ENCODE assay signal across 11 cellular contexts in genomic region chr10:29588640-29589421, GRCh38. TPM values are rescaled to one million over a fixed set of nuclear protein-coding genes. Genes with fewer than 3 reads are reported as not detected.
DNase-seq lines count a peak whose midpoint lies in the region; ATAC-seq and TF ChIP-seq lines count a peak whose summit lies in the region.
"Had no signal": no experiment of that assay in that cellular context is flagged by ENCODE, and none has a peak within 500 bp of the region (broad histone marks: within the 10 kb centered on the region; RNA-seq: fewer than 3 reads in every experiment).

No MANE protein-coding gene starts in this region.

- H2AFZ ChIP-seq in GM23338 = no peak overlapping the region

- DNase-seq in GM23338 (ENCODE audit: low spot score) = peak; percentile 59
- no peak for DNase-seq in ascending aorta (ENCODE audit: low spot score in 2 of 2)
- no peak for DNase-seq in heart right ventricle
- DNase-seq in gastrocnemius medialis = peak; percentile 66 to 91
- no peak for DNase-seq in left lung
- no peak for DNase-seq in mesenteric fat pad (ENCODE audit: low spot score)
- no peak for DNase-seq in activated CD4-positive, alpha-beta T cell treated with anti-CD3 and anti-CD28 coated beads, Interleukin-2, amount 50 U/mL, for 1 hour
- DNase-seq: anterior cingulate cortex, left cardiac atrium, MM.1S had no signal

- H3K9me3 ChIP-seq in ascending aorta = no peaks in the 10 kb centered on the region
- no peaks in the 10 kb centered on the region for H3K9me3 ChIP-seq in heart right ventricle
- no peaks in the 10 kb centered on the region for H3K9me3 ChIP-seq in gastrocnemius medialis
- no peaks in the 10 kb centered on the region for H3K9me3 ChIP-seq in left lung

- H3K36me3 ChIP-seq in GM23338 (ENCODE audit: insufficient read depth) (no peaks in the 10 kb centered on the region), ascending aorta (peaks cover 0 to 4% of the 10 kb centered on the region in 2 donors), heart right ventricle (peaks cover 0 to 3% (median 0%) of the 10 kb centered on the region in 9 donors), gastrocnemius medialis (no peaks in the 10 kb centered on the region), left lung (peaks cover 0 to 3% of the 10 kb centered on the region in 2 donors)

- H3K4me1 Mint-ChIP-seq in GM23338 = peaks cover 55% of the 10 kb centered on the region

- H3K27ac ChIP-seq in GM23338 (ENCODE audit: low read depth) = peak overlapping the region; percentile 71
- H3K27ac ChIP-seq in ascending aorta = peak overlapping the region; percentile 24 to 74
- H3K27ac ChIP-seq in heart right ventricle = peak overlapping the region; percentile 35 to 84 (median 64)
- peak overlapping the region; percentile 95 to 96 (median 96) for H3K27ac ChIP-seq in gastrocnemius medialis
- peak overlapping the region in 1 of 2 donors; percentile 75 for H3K27ac ChIP-seq in left lung

- WGBS in heart right ventricle, 2 donors = 34 to 52% methylated on average over 14 of the region's 14 CpGs

- no peaks in the 10 kb centered on the region for H4K20me1 ChIP-seq in GM23338 (replicated peaks; ENCODE audit: insufficient read depth)

- H3K4me2 ChIP-seq in GM23338 = peak overlapping the region; percentile 66

- in situ Hi-C loops in gastrocnemius medialis (cut with MboI; ENCODE audit: low sequenced_read_pairs in 4 of 4) = no loop called here

- no peaks in the 10 kb centered on the region for H3K27me3 ChIP-seq in GM23338 (ENCODE audit: insufficient read depth)
- H3K27me3 ChIP-seq in ascending aorta = no peaks in the 10 kb centered on the region
- no peaks in the 10 kb centered on the region for H3K27me3 ChIP-seq in heart right ventricle
- H3K27me3 ChIP-seq in gastrocnemius medialis = no peaks in the 10 kb centered on the region
- H3K27me3 ChIP-seq in left lung = no peaks in the 10 kb centered on the region

- intact Hi-C loops in ascending aorta (cut with DNase I) (no loop called here), heart right ventricle (cut with DNase I) (loop anchor here in 2 of 10 donors (10.0 kb wide), 2 partner anchors 54 to 64 kb away; no protein-coding TSS in a partner anchor), gastrocnemius medialis (cut with DNase I; ENCODE audit: low total_unique reads) (no loop called here), left lung (cut with DNase I) (no loop called here)

- H3K27me3 Mint-ChIP-seq in GM23338 (ENCODE audit: insufficient read depth, low read depth, poor library complexity) = peaks cover 12% of the 10 kb centered on the region

- no peaks in the 10 kb centered on the region for H3K79me2 ChIP-seq in GM23338 (replicated peaks; ENCODE audit: insufficient read depth)

- H3K4me3 ChIP-seq in GM23338 = peak overlapping the region; percentile 12; the same call in 1 of the 2 replicates
- H3K4me3 ChIP-seq in ascending aorta = no peak overlapping the region
- no peak overlapping the region for H3K4me3 ChIP-seq in heart right ventricle
- H3K4me3 ChIP-seq in gastrocnemius medialis = peak overlapping the region; percentile 9 to 34 (median 26)
- H3K4me3 ChIP-seq in left lung = no peak overlapping the region

- no peaks in the 10 kb centered on the region for H3K9me2 ChIP-seq in GM23338 (ENCODE audit: insufficient read depth)

- peaks cover 30% of the 10 kb centered on the region for H3K4me1 ChIP-seq in GM23338 (ENCODE audit: insufficient read depth)
- H3K4me1 ChIP-seq in ascending aorta = peaks cover 7 to 47% of the 10 kb centered on the region in 2 donors
- peaks cover 14 to 94% (median 65%) of the 10 kb centered on the region in 9 donors for H3K4me1 ChIP-seq in heart right ventricle
- peaks cover 85 to 91% of the 10 kb centered on the region in 2 donors for H3K4me1 ChIP-seq in gastrocnemius medialis
- peaks cover 12 to 37% of the 10 kb centered on the region in 2 donors for H3K4me1 ChIP-seq in left lung

- TF ChIP-seq POLR2A in gastrocnemius medialis (IDR thresholded peaks at IDR 0.05) = peak; percentile 73

- ATAC-seq in GM23338 = peak; percentile 15
- ATAC-seq in heart right ventricle = no peak
- peak; percentile 19 to 43 for ATAC-seq in gastrocnemius medialis
- no peak for ATAC-seq in HG03280 (IDR thresholded peaks at IDR 0.05; ENCODE audit: unreplicated experiment)
- no peak for ATAC-seq in left lung

- peak overlapping the region; percentile 72 for H3K27ac Mint-ChIP-seq in GM23338

- TF ChIP-seq CTCF in GM23338 (conservative IDR thresholded peaks at IDR 0.05; ENCODE audit: low read depth in 2 of 2) (no peak), ascending aorta (IDR thresholded peaks at IDR 0.05) (no peak), heart right ventricle (IDR thresholded peaks at IDR 0.05) (no peak), gastrocnemius medialis (IDR thresholded peaks at IDR 0.05 in 4 of 5, conservative IDR thresholded peaks at IDR 0.05 in 1 of 5) (no peak), left lung (IDR thresholded peaks at IDR 0.05) (no peak)

- 0 out of 2 replicates have a peak, but pooled peaks cover 3% of the 10 kb centered on the region for H3F3A ChIP-seq in GM23338 (replicated peaks; ENCODE audit: low read depth)

- H3K4me3 Mint-ChIP-seq in GM23338 = peak overlapping the region; percentile 44; the same call in 2 of the 3 replicates

- H3K9me3 Mint-ChIP-seq in GM23338 = peaks cover 7% of the 10 kb centered on the region; the same call in 2 of the 3 replicates

- peaks cover 12% of the 10 kb centered on the region; the same call in 1 of the 3 replicates for H3K36me3 Mint-ChIP-seq in GM23338 (ENCODE audit: low read depth)

TF ChIP-seq in GM23338, 12 proteins besides CTCF, POLR2A, EP300 and RAD21:
- TF ChIP-seq EZH2 (IDR thresholded peaks at IDR 0.05; ENCODE audit: low read depth, unreplicated experiment) (no peak), REST (IDR thresholded peaks at IDR 0.05; ENCODE audit: unreplicated experiment) (no peak), CREB1 (CRISPR knock-in tag; IDR thresholded peaks at IDR 0.05; ENCODE audit: low read depth) (peak; percentile 36; the same call in 1 of the 2 replicates)

RNA-seq across cellular contexts. Expression of gene SVIL, which starts 45.9 kb away (rescaled TPM):
- 7.8 and 8.8 TPM in 2 replicates for total RNA-seq in GM23338 (2014; rRNA removed; shearing (Covaris generic))
- polyA plus RNA-seq in GM23338 (2016; fragmentation: Nextera tagmentation; extraction: Ambion mirVana) (23.9 and 34.9 TPM in 2 replicates), heart right ventricle (100 to 1,000 TPM in 1 of 2 donors, 10 to 100 TPM in 1; 38.6 to 115 TPM)
- total RNA-seq in ascending aorta (94.7 TPM), heart right ventricle (100 to 1,000 TPM; 287 to 655 (median 537) TPM), gastrocnemius medialis (1,000 to 10,000 TPM; 1,040 to 1,354 (median 1,121) TPM), left lung (100 to 1,000 TPM in 1 of 2 donors, 10 to 100 TPM in 1; 73.7 to 103 TPM), mesenteric fat pad (100 TPM)

Comparison
In these comparisons a context has a peak if more than half of its experiments do, and no peak if none do; other contexts are left out.
1. ATAC-seq: peak in GM23338 (single experiment) and gastrocnemius medialis (2 of 2); none in heart right ventricle (0 of 8), HG03280 (single experiment) and left lung (single experiment).
2. DNase-seq: peak in GM23338 (single experiment) and gastrocnemius medialis (2 of 2); none in ascending aorta (0 of 2), heart right ventricle (0 of 2), left lung (0 of 2), mesenteric fat pad (single experiment) and activated CD4-positive, alpha-beta T cell treated with anti-CD3 and anti-CD28 coated beads, Interleukin-2, amount 50 U/mL, for 1 hour (single experiment).
3. H3K4me3 ChIP-seq: peak in GM23338 (single experiment) and gastrocnemius medialis (4 of 4); none in ascending aorta (0 of 2), heart right ventricle (0 of 10) and left lung (0 of 2).